In genomic region chr2:9800975-9801723, GRCh38 we compare ENCODE assay signal across 1 cellular context.
A peak's percentile ranks its signal among the peaks of the same experiment; 100 is the strongest.
TF ChIP-seq lines count a peak whose summit lies in the region.

No MANE protein-coding gene starts in this region.

TF ChIP-seq in HepG2, 621 proteins besides CTCF, POLR2A, EP300 and RAD21 (continued from another document):
- no peak for TF ChIP-seq GMEB2 (CRISPR knock-in tag; IDR thresholded peaks at IDR 0.05; ENCODE audit: low read depth)
- no peak for TF ChIP-seq SRSF1 (optimal IDR thresholded peaks at IDR 0.05; ENCODE audit: low read depth, low read length)
- no peak for TF ChIP-seq CHCHD3 (CRISPR knock-in tag; IDR thresholded peaks at IDR 0.05)
- TF ChIP-seq ATAD3A (CRISPR knock-in tag; IDR thresholded peaks at IDR 0.05) = no peak
- no peak for TF ChIP-seq ZNF713 (CRISPR knock-in tag; IDR thresholded peaks at IDR 0.05)
- peak; percentile 75; the same call in 1 of the 2 replicates for TF ChIP-seq ZNF441 (CRISPR knock-in tag; IDR thresholded peaks at IDR 0.05; ENCODE audit: borderline replicate concordance)
- TF ChIP-seq THAP7 (CRISPR knock-in tag; IDR thresholded peaks at IDR 0.05) = peak; percentile 60; the same call in 1 of the 2 replicates
- no peak for TF ChIP-seq MXD1 (CRISPR knock-in tag; IDR thresholded peaks at IDR 0.05)
- TF ChIP-seq KLF11 (CRISPR knock-in tag; IDR thresholded peaks at IDR 0.05) = 0 out of 2 replicates have a peak, but pooled peaks have one; percentile 35
- TF ChIP-seq ZNF501 (CRISPR knock-in tag; IDR thresholded peaks at IDR 0.05) = peak; percentile 39; the same call in 1 of the 2 replicates
- no peak for TF ChIP-seq FOXM1 (CRISPR knock-in tag; IDR thresholded peaks at IDR 0.05)
- TF ChIP-seq PLSCR1 (CRISPR knock-in tag; IDR thresholded peaks at IDR 0.05; ENCODE audit: borderline replicate concordance) = no peak
- no peak for TF ChIP-seq CCAR2 (optimal IDR thresholded peaks at IDR 0.05; ENCODE audit: low read depth, low read length)
- peak in 1 of 2 experiments; percentile 20; a peak in 1 of 4 replicates for TF ChIP-seq HMGXB4 (CRISPR knock-in tag; IDR thresholded peaks at IDR 0.05; ENCODE audit: borderline replicate concordance in 1 of 2, low read depth in 1 of 2)
- peak; percentile 84; the same call in 1 of the 2 replicates for TF ChIP-seq SMAD9 (CRISPR knock-in tag; IDR thresholded peaks at IDR 0.05)
- peak; percentile 77 for TF ChIP-seq PAXIP1 (CRISPR knock-in tag; conservative IDR thresholded peaks at IDR 0.05)
- no peak for TF ChIP-seq ZBTB40 (IDR thresholded peaks at IDR 0.05)
- 0 out of 2 replicates have a peak, but pooled peaks have one; percentile 30 for TF ChIP-seq ZBTB40 (CRISPR knock-in tag; IDR thresholded peaks at IDR 0.05)
TF ChIP-seq in HepG2: peak in this region for 109.
